23 cellular contexts compared by ENCODE assay signal in the genomic region with DNA sequence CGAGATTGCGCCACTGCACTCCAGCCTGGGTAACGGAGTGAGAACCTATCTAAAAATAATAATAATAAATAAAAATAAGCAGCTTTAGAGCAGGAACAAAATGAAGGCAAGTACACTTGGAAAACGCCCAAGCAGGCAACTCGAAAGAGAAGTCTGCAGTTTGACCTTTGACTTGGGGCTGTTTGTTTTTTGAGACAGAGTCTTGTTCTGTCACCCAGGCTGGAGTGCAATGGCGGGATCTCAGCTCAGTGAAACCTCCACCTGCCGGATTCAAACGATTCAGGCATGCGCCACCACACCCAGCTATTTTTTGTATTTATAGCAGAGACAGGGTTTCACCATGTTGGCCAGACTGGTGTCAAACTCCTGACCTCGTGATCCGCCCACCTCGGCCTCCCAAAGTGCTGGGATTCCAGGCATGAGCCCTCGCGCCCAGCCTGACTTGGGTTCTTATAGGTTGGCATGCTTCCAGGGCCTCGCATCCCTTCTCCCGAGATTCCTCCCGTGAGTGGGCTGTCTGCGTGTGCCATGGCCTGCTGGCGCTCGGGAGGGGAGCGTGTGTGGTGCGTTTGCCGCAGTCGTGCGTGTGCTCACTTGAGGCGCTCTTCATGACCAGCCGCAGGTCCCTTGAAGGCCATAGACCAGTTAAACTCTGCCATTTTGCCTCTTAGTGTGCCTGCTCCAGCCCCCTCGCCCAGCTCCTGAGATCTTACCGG. TPM values are rescaled to one million over a fixed set of nuclear protein-coding genes. Genes with fewer than 3 reads are reported as not detected.
DNase-seq lines count a peak whose midpoint lies in the region; ATAC-seq and TF ChIP-seq lines count a peak whose summit lies in the region.
"Had no signal": no experiment of that assay in that cellular context is flagged by ENCODE, and none has a peak within 500 bp of the region (broad histone marks: within the 10 kb centered on the region; RNA-seq: fewer than 3 reads in every experiment).

No MANE protein-coding gene starts in this region.

- no peak overlapping the region for H3K27ac Mint-ChIP-seq in HFFc6
- H3K27ac Mint-ChIP-seq: activated CD4-positive, alpha-beta T cell treated with anti-CD3 and anti-CD28 coated beads, Interleukin-2, amount 10 ng/mL, durations not matched to agents 7 days and 5 days; memory B cell; naive B cell; stimulated activated naive CD8-positive, alpha-beta T cell treated with anti-CD3 and anti-CD28 coated beads, Interleukin-15, amount 100 ng/mL, for 72 hours had no signal

- H3F3A ChIP-seq in MM.1S (ENCODE audit: insufficient read depth, low read length) = no peaks in the 10 kb centered on the region; the same call in 1 of the 2 replicates

- no peaks in the 10 kb centered on the region for H3K36me3 Mint-ChIP-seq in HFFc6 (ENCODE audit: low read depth)
- H3K36me3 Mint-ChIP-seq: memory B cell, naive B cell had no signal

- no peaks in the 10 kb centered on the region for H3K9me3 Mint-ChIP-seq in HFFc6
- H3K9me3 Mint-ChIP-seq: activated CD4-positive, alpha-beta T cell treated with anti-CD3 and anti-CD28 coated beads, Interleukin-2, amount 10 ng/mL, durations not matched to agents 7 days and 5 days; memory B cell; naive B cell; stimulated activated naive CD8-positive, alpha-beta T cell treated with anti-CD3 and anti-CD28 coated beads, Interleukin-15, amount 100 ng/mL, for 72 hours had no signal

- H3K4me3 ChIP-seq in MM.1S (ENCODE audit: low read length) = no peak overlapping the region
- H3K4me3 ChIP-seq in left lung = no peak overlapping the region
- H3K4me3 ChIP-seq: breast epithelium, dorsolateral prefrontal cortex, hepatocyte, transverse colon had no signal

- H3K27me3 Mint-ChIP-seq in HFFc6 (ENCODE audit: insufficient read depth) = peaks cover 40% of the 10 kb centered on the region

- intact Hi-C loops in left lung (cut with DNase I) = no loop called here

- no peaks in the 10 kb centered on the region for H3K79me2 ChIP-seq in MM.1S (ENCODE audit: low read length)
- H3K79me2 ChIP-seq: hepatocyte had no signal

- H3K4me2 ChIP-seq in MM.1S (ENCODE audit: low read depth, low read length) = no peak overlapping the region
- H3K4me2 ChIP-seq: hepatocyte had no signal

- H3K4me3 Mint-ChIP-seq in HFFc6 = no peak overlapping the region
- H3K4me3 Mint-ChIP-seq: activated CD4-positive, alpha-beta T cell treated with anti-CD3 and anti-CD28 coated beads, Interleukin-2, amount 10 ng/mL, durations not matched to agents 7 days and 5 days; memory B cell; naive B cell; stimulated activated naive CD8-positive, alpha-beta T cell treated with anti-CD3 and anti-CD28 coated beads, Interleukin-15, amount 100 ng/mL, for 72 hours had no signal

- peaks cover 9% of the 10 kb centered on the region; the same call in 1 of the 2 replicates for H3K4me1 Mint-ChIP-seq in HFFc6 (ENCODE audit: low read depth)
- H3K4me1 Mint-ChIP-seq: activated CD4-positive, alpha-beta T cell treated with anti-CD3 and anti-CD28 coated beads, Interleukin-2, amount 10 ng/mL, durations not matched to agents 7 days and 5 days had no signal

- H3K4me1 ChIP-seq in MM.1S (ENCODE audit: low read length) (peaks cover 9% of the 10 kb centered on the region), left lung (no peaks in the 10 kb centered on the region)
- H3K4me1 ChIP-seq: breast epithelium, foreskin keratinocyte had no signal

- H3K9me2 ChIP-seq in MM.1S (replicated peaks; ENCODE audit: insufficient read depth, low read length) = no peaks in the 10 kb centered on the region

- no peak for TF ChIP-seq CTCF in MM.1S (IDR thresholded peaks at IDR 0.05; ENCODE audit: low read length)
- TF ChIP-seq CTCF in HFFc6 (IDR thresholded peaks at IDR 0.05) = no peak
- TF ChIP-seq CTCF in left lung (IDR thresholded peaks at IDR 0.05) = no peak

- H3K36me3 ChIP-seq in MM.1S (replicated peaks; ENCODE audit: insufficient read depth, low read length) = no peaks in the 10 kb centered on the region
- no peaks in the 10 kb centered on the region for H3K36me3 ChIP-seq in left lung
- H3K36me3 ChIP-seq: breast epithelium, transverse colon had no signal

- H2AFZ ChIP-seq in MM.1S (ENCODE audit: low read length) = 0 out of 2 replicates have a peak overlapping the region, but pooled peaks have one; percentile 45
- H2AFZ ChIP-seq: hepatocyte had no signal

- H3K9me3 ChIP-seq in MM.1S (replicated peaks; ENCODE audit: insufficient read depth, low read length) (no peaks in the 10 kb centered on the region), left lung (no peaks in the 10 kb centered on the region)
- H3K9me3 ChIP-seq: breast epithelium, transverse colon had no signal

- no peak overlapping the region for H3K27ac ChIP-seq in MM.1S (ENCODE audit: low read length)
- no peak overlapping the region for H3K27ac ChIP-seq in left lung
- H3K27ac ChIP-seq: breast epithelium, dorsolateral prefrontal cortex, epithelial cell of prostate, foreskin keratinocyte, hepatocyte, transverse colon had no signal

- ATAC-seq in left lobe of liver = peak; percentile 80
- ATAC-seq in left lung = no peak
- ATAC-seq in HG02970 (IDR thresholded peaks at IDR 0.05; ENCODE audit: low FRiP score, unreplicated experiment) = no peak
- ATAC-seq: stimulated activated naive CD8-positive, alpha-beta T cell treated with anti-CD3 and anti-CD28 coated beads, Interleukin-15, amount 100 ng/mL, for 72 hours had no signal

- H3K27me3 ChIP-seq in MM.1S (replicated peaks; ENCODE audit: insufficient read depth, low read length) = peaks cover 42% of the 10 kb centered on the region
- H3K27me3 ChIP-seq in left lung = peaks cover 24 to 96% of the 10 kb centered on the region in 2 donors

- H4K20me1 ChIP-seq in MM.1S (ENCODE audit: insufficient read depth, low read length) = no peaks in the 10 kb centered on the region

- DNase-seq in DMS79 (lab: John Stamatoyannopoulos, UW) (peak; percentile 67), MM.1S (peak; percentile 57), NCI-H69 (lab: John Stamatoyannopoulos, UW) (peak; percentile 86), left lobe of liver (ENCODE audit: low spot score) (peak; percentile 70), HFFc6 (no peak), left lung (no peak)
- no peak for DNase-seq in activated CD8-positive, alpha-beta memory T cell treated with anti-CD3 and anti-CD28 coated beads, Interleukin-2, amount 50 U/mL, for 48 hours
- DNase-seq: activated CD4-positive, alpha-beta T cell treated with anti-CD3 and anti-CD28 coated beads, Interleukin-2, amount 10 ng/mL, durations not matched to agents 7 days and 5 days; activated gamma-delta T cell; dorsolateral prefrontal cortex; foreskin keratinocyte; GOT3; naive B cell; NCI-H1694 treated with DMSO at 0.1 percent for 48 hours; stimulated activated CD4-positive, alpha-beta T cell treated with anti-CD3 and anti-CD28 coated beads, Interleukin-2, amount 100 ng/mL, for 24 hours; stimulated activated naive CD8-positive, alpha-beta T cell treated with anti-CD3 and anti-CD28 coated beads, Interleukin-15, amount 100 ng/mL, for 72 hours; transverse colon had no signal

- H3K9ac ChIP-seq in MM.1S (ENCODE audit: low read length) = no peak overlapping the region

RNA-seq across cellular contexts. Expression of gene UBE2I, which starts 18.4 kb away (rescaled TPM):
- total RNA-seq in left lobe of liver = 28.0 TPM
- 100 to 1,000 TPM; 116 to 147 (median 138) TPM for total RNA-seq in HFFc6 (2021; fragmentation: NEBNext Ultra II Directional; extraction: Animal tissue kit (Norgen Biotek cat#: 25700))
- 100 to 1,000 TPM in 1 of 2 donors, 10 to 100 TPM in 1; 89.0 to 111 TPM for total RNA-seq in left lung

RNA-seq across cellular contexts. Expression of gene TPSD1, which starts 35.1 kb away (rescaled TPM):
- total RNA-seq in left lobe of liver (not detected), left lung (under 1 TPM in 1 of 2 donors, not detected in 1; 0.37 TPM)
- total RNA-seq in HFFc6 (2021; fragmentation: NEBNext Ultra II Directional; extraction: Animal tissue kit (Norgen Biotek cat#: 25700)) = not detected
- total RNA-seq: activated CD4-positive, alpha-beta T cell treated with anti-CD3 and anti-CD28 coated beads, Interleukin-2, amount 10 ng/mL, durations not matched to agents 7 days and 5 days; foreskin keratinocyte; G401; hepatocyte had no signal

RNA-seq across cellular contexts. Expression of gene BAIAP3, which starts 42.4 kb away (rescaled TPM):
- total RNA-seq in left lobe of liver = 8.1 TPM
- total RNA-seq in HFFc6 (2021; fragmentation: NEBNext Ultra II Directional; extraction: Animal tissue kit (Norgen Biotek cat#: 25700)) = under 1 TPM; 0.11 to 0.28 (median 0.16) TPM
- 1 to 10 TPM; 2.6 to 6.0 TPM for total RNA-seq in left lung

RNA-seq across cellular contexts. Expression of gene TPSAB1, which starts 50.5 kb away (rescaled TPM):
- 1.6 TPM for total RNA-seq in left lobe of liver
- not detected for total RNA-seq in HFFc6 (2021; fragmentation: NEBNext Ultra II Directional; extraction: Animal tissue kit (Norgen Biotek cat#: 25700))
- 10 to 100 TPM; 35.1 to 51.0 TPM for total RNA-seq in left lung
- total RNA-seq: activated CD4-positive, alpha-beta T cell treated with anti-CD3 and anti-CD28 coated beads, Interleukin-2, amount 10 ng/mL, durations not matched to agents 7 days and 5 days; foreskin keratinocyte; G401; hepatocyte had no signal

Comparison
In these comparisons a context has a peak if more than half of its experiments do, and no peak if none do; other contexts are left out.
1. DNase-seq: peak in DMS79 (single experiment), MM.1S (single experiment), NCI-H69 (single experiment) and left lobe of liver (single experiment); none in HFFc6 (single experiment), left lung (0 of 2) and activated CD8-positive, alpha-beta memory T cell treated with anti-CD3 and anti-CD28 coated beads, Interleukin-2, amount 50 U/mL, for 48 hours (single experiment).